1 cellular context compared by ENCODE assay signal in genomic region chr2:71336384-71336783, GRCh38.
TF ChIP-seq lines count a peak whose summit lies in the region.

No MANE protein-coding gene starts in this region.

TF ChIP-seq in A549, 52 proteins besides CTCF, POLR2A, EP300 and RAD21 (continued from another document):
- TF ChIP-seq CHD4 (IDR thresholded peaks at IDR 0.05; ENCODE audit: borderline replicate concordance) (no peak), NR3C1 (IDR thresholded peaks at IDR 0.05) (no peak), RNF2 (IDR thresholded peaks at IDR 0.05; ENCODE audit: borderline replicate concordance, low read depth) (no peak), JUNB (IDR thresholded peaks at IDR 0.05) (no peak), FOSB (CRISPR knock-in tag; IDR thresholded peaks at IDR 0.05) (no peak), BCL3 (IDR thresholded peaks at IDR 0.05) (no peak), HES2 (IDR thresholded peaks at IDR 0.05) (no peak), REST (IDR thresholded peaks at IDR 0.05) (no peak), RFX5 (IDR thresholded peaks at IDR 0.05) (no peak), FOXS1 (CRISPR knock-in tag; IDR thresholded peaks at IDR 0.05) (no peak), ZFP36 (IDR thresholded peaks at IDR 0.05; ENCODE audit: borderline replicate concordance, partially characterized antibody) (no peak), E2F6 (IDR thresholded peaks at IDR 0.05; ENCODE audit: borderline replicate concordance, low read depth) (no peak)
TF ChIP-seq in A549: peak in this region for 0.
